In genomic region chr3:184359610-184360009, GRCh38 we compare ENCODE assay signal across 16 cellular contexts. TPM values are rescaled to one million over a fixed set of nuclear protein-coding genes. Genes with fewer than 3 reads are reported as not detected.
DNase-seq lines count a peak whose midpoint lies in the region; ATAC-seq, FAIRE-seq and TF ChIP-seq lines count a peak whose summit lies in the region.
"Had no signal": no experiment of that assay in that cellular context is flagged by ENCODE, and none has a peak within 500 bp of the region (broad histone marks: within the 10 kb centered on the region; RNA-seq: fewer than 3 reads in every experiment).

No MANE protein-coding gene starts in this region.

- no peak for DNase-seq in activated naive CD4-positive, alpha-beta T cell treated with anti-CD3 and anti-CD28 coated beads, Interleukin-2, amount 10 ng/mL, durations not matched to agents 7 days and 5 days
- no peak for DNase-seq in activated naive CD4-positive, alpha-beta T cell treated with anti-CD3 and anti-CD28 coated beads, Interleukin-2, amount 50 U/mL, for 16 hours
- DNase-seq in body of pancreas (peak; percentile 43 to 52 (median 50)), HepG2 (ENCODE audit: low spot score) (no peak), chondrocyte (ENCODE audit: low spot score) (no peak), left ventricle myocardium superior (no peak)
- DNase-seq in stimulated activated CD4-positive, alpha-beta T cell treated with anti-CD3 and anti-CD28 coated beads, Interleukin-4, amount 100 ng/mL, for 1 hour, result no peak
- DNase-seq: DMS 273 treated with DMSO at 0.1 percent for 48 hours, heart right ventricle, MG63, upper lobe of right lung had no signal

- no peaks in the 10 kb centered on the region for H3K9me3 Mint-ChIP-seq in activated naive CD4-positive, alpha-beta T cell treated with anti-CD3 and anti-CD28 coated beads, Interleukin-2, amount 10 ng/mL, durations not matched to agents 7 days and 5 days
- H3K9me3 Mint-ChIP-seq in chondrocyte (ENCODE audit: low read depth), result no peaks in the 10 kb centered on the region

- H3K9me3 ChIP-seq in body of pancreas, result no peaks in the 10 kb centered on the region
- H3K9me3 ChIP-seq in HepG2 (ENCODE audit: low read length), result no peaks in the 10 kb centered on the region
- H3K9me3 ChIP-seq: heart right ventricle, MG63, prostate gland, upper lobe of right lung had no signal

- TF ChIP-seq EP300 in HepG2 (IDR thresholded peaks at IDR 0.05; ENCODE audit: low read depth in 2 of 2, low read length in 2 of 2) (no peak), HepG2 (CRISPR knock-in tag; IDR thresholded peaks at IDR 0.05; ENCODE audit: borderline replicate concordance) (no peak)

- H3K36me3 ChIP-seq in body of pancreas (replicated peaks in 1 of 2; ENCODE audit: insufficient read depth in 1 of 2, low read depth in 2 of 2) (no peaks in the 10 kb centered on the region), HepG2 (replicated peaks in 1 of 2; ENCODE audit: control insufficient read depth in 1 of 2, insufficient read depth in 2 of 2, low read length in 2 of 2) (peaks cover 8 to 36% of the 10 kb centered on the region in 2 experiments; a peak in 4 of 5 replicates)
- H3K36me3 ChIP-seq: upper lobe of right lung had no signal

- peaks cover 25% of the 10 kb centered on the region for H3K79me2 ChIP-seq in HepG2 (ENCODE audit: insufficient read depth, low read length)

- no TSS peak for BruUV-seq in HepG2 (replicated peaks; lab: Mats Ljungman, UMichigan)

- H4K20me1 ChIP-seq in HepG2 (ENCODE audit: insufficient read depth, low read length), result 0 out of 2 replicates have a peak, but pooled peaks cover 5% of the 10 kb centered on the region

- CTCF ChIA-PET in activated naive CD4-positive, alpha-beta T cell treated with anti-CD3 and anti-CD28 coated beads, Interleukin-2, amount 10 ng/mL, durations not matched to agents 7 days and 5 days (lab: Charles Lee), result no interaction called here
- CTCF ChIA-PET in HepG2 (lab: Yijun Ruan, JAX; ENCODE audit: low intra/inter-chr PET ratio, low total read pairs), result no interaction called here

- POLR2A ChIA-PET in HepG2 (lab: Yijun Ruan, JAX), result interaction anchor here (0.7 to 1.6 kb wide), 2 partner anchors 9 to 14 kb away, joined by 3 to 6 read pairs; no protein-coding TSS in a partner anchor

- intact Hi-C loops in body of pancreas (cut with DNase I), result no loop called here
- intact Hi-C loops in HepG2 (cut with micrococcal nuclease; ENCODE audit: unreplicated experiment), result no loop called here
- intact Hi-C loops in left ventricle myocardium superior (cut with micrococcal nuclease), result no loop called here

- H3K4me2 ChIP-seq in HepG2 (ENCODE audit: low read depth, low read length), result no peak overlapping the region

- no peak overlapping the region for H2AFZ ChIP-seq in HepG2 (ENCODE audit: low read length)

- FAIRE-seq in HepG2 (lab: Jason Lieb, UNC), result no peak

- H3K36me3 Mint-ChIP-seq in activated naive CD4-positive, alpha-beta T cell treated with anti-CD3 and anti-CD28 coated beads, Interleukin-2, amount 10 ng/mL, durations not matched to agents 7 days and 5 days, result peaks cover 8% of the 10 kb centered on the region
- H3K36me3 Mint-ChIP-seq in chondrocyte (ENCODE audit: low read depth), result peaks cover 7% of the 10 kb centered on the region

- H3K9ac ChIP-seq in HepG2 (ENCODE audit: insufficient read depth, low read depth, low read length), result no peak overlapping the region

- WGBS in body of pancreas, 2 donors, result 63 to 69% methylated on average over 9 of the region's 9 CpGs
- WGBS in HepG2 (ENCODE audit: low lambda C conversion rate), result 81% methylated on average over 9 of the region's 9 CpGs

- no peak overlapping the region for H3K27ac Mint-ChIP-seq in activated naive CD4-positive, alpha-beta T cell treated with anti-CD3 and anti-CD28 coated beads, Interleukin-2, amount 10 ng/mL, durations not matched to agents 7 days and 5 days
- H3K27ac Mint-ChIP-seq in chondrocyte (ENCODE audit: unreplicated experiment), result no peak overlapping the region

- in situ Hi-C loops in HepG2 (cut with HindIII; ENCODE audit: extremely low pct_ligation_motif_present, low pct_unique_long_range_greater_than_20kb), result no loop called here

- peaks cover 19% of the 10 kb centered on the region for H3K4me1 Mint-ChIP-seq in activated naive CD4-positive, alpha-beta T cell treated with anti-CD3 and anti-CD28 coated beads, Interleukin-2, amount 10 ng/mL, durations not matched to agents 7 days and 5 days
- peaks cover 20% of the 10 kb centered on the region for H3K4me1 Mint-ChIP-seq in chondrocyte (ENCODE audit: low read depth)

- H3K27me3 Mint-ChIP-seq in activated naive CD4-positive, alpha-beta T cell treated with anti-CD3 and anti-CD28 coated beads, Interleukin-2, amount 10 ng/mL, durations not matched to agents 7 days and 5 days, result peaks cover 29% of the 10 kb centered on the region
- H3K27me3 Mint-ChIP-seq in chondrocyte (ENCODE audit: low read depth), result no peaks in the 10 kb centered on the region

- H3K27ac ChIP-seq in body of pancreas (peak overlapping the region in 3 of 4 donors; percentile 95 to 97 (median 96)), HepG2 (ENCODE audit: extremely low read length, insufficient read depth, low read length) (no peak overlapping the region), temporal lobe (ENCODE audit: low read depth, low read length) (peak overlapping the region; percentile 58)
- H3K27ac ChIP-seq: heart right ventricle, prostate gland, upper lobe of right lung had no signal

- H3K27me3 ChIP-seq in body of pancreas (no peaks in the 10 kb centered on the region), HepG2 (ENCODE audit: control insufficient read depth in 1 of 2, insufficient read depth in 2 of 2, low read length in 2 of 2) (no peaks in the 10 kb centered on the region; a peak in 1 of 5 replicates)
- H3K27me3 ChIP-seq: heart right ventricle, MG63, upper lobe of right lung had no signal

- no peak for TF ChIP-seq POLR2A in body of pancreas (IDR thresholded peaks at IDR 0.05)
- TF ChIP-seq POLR2A in HepG2 (IDR thresholded peaks at IDR 0.05; ENCODE audit: insufficient read depth in 1 of 2, low read depth in 2 of 2, low read length in 2 of 2), result no peak

- TF ChIP-seq CTCF in body of pancreas (IDR thresholded peaks at IDR 0.05) (no peak), HepG2 (CRISPR knock-in tag; IDR thresholded peaks at IDR 0.05) (no peak), chondrocyte (IDR thresholded peaks at IDR 0.05) (no peak)

- H3K4me1 ChIP-seq in body of pancreas, result peaks cover 31% of the 10 kb centered on the region
- peaks cover 30% of the 10 kb centered on the region for H3K4me1 ChIP-seq in HepG2 (ENCODE audit: insufficient read depth, low read length)

- no peak for TF ChIP-seq RAD21 in HepG2 (CRISPR knock-in tag; IDR thresholded peaks at IDR 0.05)

- no peak overlapping the region for H3K4me3 ChIP-seq in body of pancreas
- H3K4me3 ChIP-seq in HepG2 (replicated peaks in 1 of 3; ENCODE audit: insufficient read depth in 1 of 3, low read depth in 2 of 3, low read length in 3 of 3), result no peak overlapping the region
- H3K4me3 ChIP-seq: heart right ventricle, lung, MG63, prostate gland, upper lobe of right lung had no signal

- ATAC-seq in body of pancreas (no peak), HepG2 (no peak), left ventricle myocardium superior (no peak)
- ATAC-seq: heart right ventricle, upper lobe of right lung had no signal

- peak overlapping the region; percentile 71 for H3K4me3 Mint-ChIP-seq in activated naive CD4-positive, alpha-beta T cell treated with anti-CD3 and anti-CD28 coated beads, Interleukin-2, amount 10 ng/mL, durations not matched to agents 7 days and 5 days
- H3K4me3 Mint-ChIP-seq in chondrocyte (ENCODE audit: unreplicated experiment), result no peak overlapping the region

RNA-seq across cellular contexts. Expression of gene CLCN2, which starts 1.8 kb away (rescaled TPM):
- 10 to 100 TPM in 1 of 2 donors, 1 to 10 TPM in 1; 7.5 to 12.2 TPM for total RNA-seq in body of pancreas
- 5.2 and 13.5 TPM in 2 replicates for total RNA-seq in HepG2 (2016; rRNA removed; fragmentation: Illumina TruSeq; extraction: Trizol)
- 6.6 and 7.6 TPM in 2 replicates for total RNA-seq in HepG2 (2016; cell fraction: cytosol; rRNA removed; fragmentation: Illumina TruSeq; extraction: Trizol; ENCODE audit: low read depth)
- 3.5 and 14.3 TPM in 2 replicates for total RNA-seq in HepG2 (2016; cell fraction: insoluble cytoplasmic fraction; rRNA removed; fragmentation: Illumina TruSeq; extraction: Trizol)
- 5.6 and 6.9 TPM in 2 replicates for total RNA-seq in HepG2 (2016; cell fraction: membrane; rRNA removed; fragmentation: Illumina TruSeq; extraction: Trizol)
- total RNA-seq in HepG2 (2016; cell fraction: nucleus; rRNA removed; fragmentation: Illumina TruSeq; extraction: Trizol), result 19.4 and 22.0 TPM in 2 replicates
- polyA plus RNA-seq in HepG2 (2011; rRNA removed), result 11.4 and 14.3 TPM in 2 replicates
- 5.5 and 6.4 TPM in 2 replicates for polyA plus RNA-seq in HepG2 (2011; cell fraction: cytosol; rRNA removed)
- polyA plus RNA-seq in HepG2 (2011; cell fraction: nucleus; rRNA removed), result 41.8 and 47.0 TPM in 2 replicates
- polyA plus RNA-seq in HepG2 (2012), result 5.4 and 6.1 TPM in 2 replicates
- 2.0 and 2.6 TPM in 2 replicates for polyA plus RNA-seq in HepG2 (2016; cell fraction: cytosol; fragmentation: Illumina TruSeq; extraction: Trizol; ENCODE audit: low read depth)
- polyA plus RNA-seq in HepG2 (2016; cell fraction: insoluble cytoplasmic fraction; fragmentation: Illumina TruSeq; extraction: Trizol; ENCODE audit: low read depth), result 4.8 and 5.5 TPM in 2 replicates
- polyA plus RNA-seq in HepG2 (2016; cell fraction: membrane; fragmentation: Illumina TruSeq; extraction: Trizol; ENCODE audit: low read depth), result 3.7 and 4.4 TPM in 2 replicates
- polyA plus RNA-seq in HepG2 (2016; cell fraction: nucleus; fragmentation: Illumina TruSeq; extraction: Trizol; ENCODE audit: insufficient read depth, low read depth), result 50.3 and 58.1 TPM in 2 replicates
- polyA minus RNA-seq in HepG2 (2011; rRNA and poly(A)+ RNA removed; ENCODE audit: low replicate concordance), result 29.7 and 47.2 TPM in 2 replicates
- 5.3 and 6.0 TPM in 2 replicates for polyA minus RNA-seq in HepG2 (2011; cell fraction: cytosol; rRNA and poly(A)+ RNA removed)
- 26.4 and 31.7 TPM in 2 replicates for polyA minus RNA-seq in HepG2 (2011; cell fraction: nucleus; rRNA and poly(A)+ RNA removed)
- 6.1 TPM for total RNA-seq in temporal lobe
- 3.1 to 6.5 TPM (median 3.1 TPM) in 3 replicates for total RNA-seq in chondrocyte
- 3.6 TPM for total RNA-seq in left ventricle myocardium superior

RNA-seq across cellular contexts. Expression of gene POLR2H, which starts 1.9 kb away (rescaled TPM):
- total RNA-seq in body of pancreas (100 to 1,000 TPM in 1 of 2 donors, 10 to 100 TPM in 1; 32.4 to 137 TPM), HepG2 (2016; rRNA removed; fragmentation: Illumina TruSeq; extraction: Trizol) (109 and 118 TPM in 2 replicates), temporal lobe (27.3 TPM), chondrocyte (49.8 to 71.0 TPM (median 50.4 TPM) in 3 replicates), left ventricle myocardium superior (26.0 TPM)
- 85.0 and 90.2 TPM in 2 replicates for total RNA-seq in HepG2 (2016; cell fraction: cytosol; rRNA removed; fragmentation: Illumina TruSeq; extraction: Trizol; ENCODE audit: low read depth)
- 113 and 114 TPM in 2 replicates for total RNA-seq in HepG2 (2016; cell fraction: insoluble cytoplasmic fraction; rRNA removed; fragmentation: Illumina TruSeq; extraction: Trizol)
- 110 and 111 TPM in 2 replicates for total RNA-seq in HepG2 (2016; cell fraction: membrane; rRNA removed; fragmentation: Illumina TruSeq; extraction: Trizol)
- 97.2 and 98.4 TPM in 2 replicates for total RNA-seq in HepG2 (2016; cell fraction: nucleus; rRNA removed; fragmentation: Illumina TruSeq; extraction: Trizol)
- polyA plus RNA-seq in HepG2 (2011; rRNA removed), result 165 and 194 TPM in 2 replicates
- polyA plus RNA-seq in HepG2 (2011; cell fraction: cytosol; rRNA removed), result 159 and 209 TPM in 2 replicates
- polyA plus RNA-seq in HepG2 (2011; cell fraction: nucleus; rRNA removed), result 292 and 351 TPM in 2 replicates
- 85.4 and 92.7 TPM in 2 replicates for polyA plus RNA-seq in HepG2 (2012)
- polyA plus RNA-seq in HepG2 (2016; cell fraction: cytosol; fragmentation: Illumina TruSeq; extraction: Trizol; ENCODE audit: low read depth), result 70.3 and 83.0 TPM in 2 replicates
- 116 and 125 TPM in 2 replicates for polyA plus RNA-seq in HepG2 (2016; cell fraction: insoluble cytoplasmic fraction; fragmentation: Illumina TruSeq; extraction: Trizol; ENCODE audit: low read depth)
- polyA plus RNA-seq in HepG2 (2016; cell fraction: membrane; fragmentation: Illumina TruSeq; extraction: Trizol; ENCODE audit: low read depth), result 90.4 and 98.9 TPM in 2 replicates
- 259 and 265 TPM in 2 replicates for polyA plus RNA-seq in HepG2 (2016; cell fraction: nucleus; fragmentation: Illumina TruSeq; extraction: Trizol; ENCODE audit: insufficient read depth, low read depth)
- 73.2 and 182 TPM in 2 replicates for polyA minus RNA-seq in HepG2 (2011; rRNA and poly(A)+ RNA removed; ENCODE audit: low replicate concordance)
- 38.2 and 41.4 TPM in 2 replicates for polyA minus RNA-seq in HepG2 (2011; cell fraction: cytosol; rRNA and poly(A)+ RNA removed)
- polyA minus RNA-seq in HepG2 (2011; cell fraction: nucleus; rRNA and poly(A)+ RNA removed), result 89.4 and 96.7 TPM in 2 replicates

RNA-seq across cellular contexts. Expression of gene THPO, which starts 18.4 kb away (rescaled TPM):
- not detected for total RNA-seq in body of pancreas
- 2.8 and 2.9 TPM in 2 replicates for total RNA-seq in HepG2 (2016; rRNA removed; fragmentation: Illumina TruSeq; extraction: Trizol)
- total RNA-seq in HepG2 (2016; cell fraction: cytosol; rRNA removed; fragmentation: Illumina TruSeq; extraction: Trizol; ENCODE audit: low read depth), result 2.6 and 3.9 TPM in 2 replicates
- 2.3 and 2.8 TPM in 2 replicates for total RNA-seq in HepG2 (2016; cell fraction: insoluble cytoplasmic fraction; rRNA removed; fragmentation: Illumina TruSeq; extraction: Trizol)
- total RNA-seq in HepG2 (2016; cell fraction: membrane; rRNA removed; fragmentation: Illumina TruSeq; extraction: Trizol), result 5.2 and 5.5 TPM in 2 replicates
- 2.5 and 4.7 TPM in 2 replicates for total RNA-seq in HepG2 (2016; cell fraction: nucleus; rRNA removed; fragmentation: Illumina TruSeq; extraction: Trizol)
- polyA plus RNA-seq in HepG2 (2011; rRNA removed), result 4.7 and 4.8 TPM in 2 replicates
- 4.9 and 5.7 TPM in 2 replicates for polyA plus RNA-seq in HepG2 (2011; cell fraction: cytosol; rRNA removed)
- polyA plus RNA-seq in HepG2 (2011; cell fraction: nucleus; rRNA removed), result 7.5 and 7.9 TPM in 2 replicates
- 7.3 and 8.9 TPM in 2 replicates for polyA plus RNA-seq in HepG2 (2012)
- 7.6 and 11.0 TPM in 2 replicates for polyA plus RNA-seq in HepG2 (2016; cell fraction: cytosol; fragmentation: Illumina TruSeq; extraction: Trizol; ENCODE audit: low read depth)
- polyA plus RNA-seq in HepG2 (2016; cell fraction: insoluble cytoplasmic fraction; fragmentation: Illumina TruSeq; extraction: Trizol; ENCODE audit: low read depth), result 7.4 and 10.7 TPM in 2 replicates
- 17.1 and 18.8 TPM in 2 replicates for polyA plus RNA-seq in HepG2 (2016; cell fraction: membrane; fragmentation: Illumina TruSeq; extraction: Trizol; ENCODE audit: low read depth)
- polyA plus RNA-seq in HepG2 (2016; cell fraction: nucleus; fragmentation: Illumina TruSeq; extraction: Trizol; ENCODE audit: insufficient read depth, low read depth), result 13.0 and 14.1 TPM in 2 replicates
- polyA minus RNA-seq in HepG2 (2011; rRNA and poly(A)+ RNA removed; ENCODE audit: low replicate concordance), result 0.61 and 6.7 TPM in 2 replicates
- 3.9 and 5.5 TPM in 2 replicates for polyA minus RNA-seq in HepG2 (2011; cell fraction: cytosol; rRNA and poly(A)+ RNA removed)
- 4.0 and 4.8 TPM in 2 replicates for polyA minus RNA-seq in HepG2 (2011; cell fraction: nucleus; rRNA and poly(A)+ RNA removed)
- total RNA-seq in temporal lobe, result under 0.01 TPM
- not detected in 3 replicates for total RNA-seq in chondrocyte
- 0.37 TPM for total RNA-seq in left ventricle myocardium superior
- total RNA-seq: bronchial epithelial cell, OCI-LY7, prostate gland had no signal

RNA-seq across cellular contexts. Expression of gene CHRD, which starts 20.2 kb away (rescaled TPM):
- 10 to 100 TPM; 47.2 to 50.4 TPM for total RNA-seq in body of pancreas
- 3.4 and 22.2 TPM in 2 replicates for total RNA-seq in HepG2 (2016; rRNA removed; fragmentation: Illumina TruSeq; extraction: Trizol)
- total RNA-seq in HepG2 (2016; cell fraction: cytosol; rRNA removed; fragmentation: Illumina TruSeq; extraction: Trizol; ENCODE audit: low read depth), result 16.0 and 17.2 TPM in 2 replicates
- total RNA-seq in HepG2 (2016; cell fraction: insoluble cytoplasmic fraction; rRNA removed; fragmentation: Illumina TruSeq; extraction: Trizol), result 2.6 and 23.2 TPM in 2 replicates
- total RNA-seq in HepG2 (2016; cell fraction: membrane; rRNA removed; fragmentation: Illumina TruSeq; extraction: Trizol), result 2.9 and 4.1 TPM in 2 replicates
- total RNA-seq in HepG2 (2016; cell fraction: nucleus; rRNA removed; fragmentation: Illumina TruSeq; extraction: Trizol), result 31.4 and 33.6 TPM in 2 replicates
- polyA plus RNA-seq in HepG2 (2011; rRNA removed), result 35.2 and 59.2 TPM in 2 replicates
- polyA plus RNA-seq in HepG2 (2011; cell fraction: cytosol; rRNA removed), result 5.2 and 6.9 TPM in 2 replicates
- polyA plus RNA-seq in HepG2 (2011; cell fraction: nucleus; rRNA removed), result 977 and 1,005 TPM in 2 replicates
- 28.8 and 40.2 TPM in 2 replicates for polyA plus RNA-seq in HepG2 (2012)
- polyA plus RNA-seq in HepG2 (2016; cell fraction: cytosol; fragmentation: Illumina TruSeq; extraction: Trizol; ENCODE audit: low read depth), result 0.42 and 0.59 TPM in 2 replicates
- 2.7 and 3.7 TPM in 2 replicates for polyA plus RNA-seq in HepG2 (2016; cell fraction: insoluble cytoplasmic fraction; fragmentation: Illumina TruSeq; extraction: Trizol; ENCODE audit: low read depth)
- polyA plus RNA-seq in HepG2 (2016; cell fraction: membrane; fragmentation: Illumina TruSeq; extraction: Trizol; ENCODE audit: low read depth), result 1.1 and 1.5 TPM in 2 replicates
- polyA plus RNA-seq in HepG2 (2016; cell fraction: nucleus; fragmentation: Illumina TruSeq; extraction: Trizol; ENCODE audit: insufficient read depth, low read depth), result 155 and 159 TPM in 2 replicates
- polyA minus RNA-seq in HepG2 (2011; rRNA and poly(A)+ RNA removed; ENCODE audit: low replicate concordance), result 1.3 and 22.4 TPM in 2 replicates
- polyA minus RNA-seq in HepG2 (2011; cell fraction: cytosol; rRNA and poly(A)+ RNA removed), result 3.4 and 5.3 TPM in 2 replicates
- polyA minus RNA-seq in HepG2 (2011; cell fraction: nucleus; rRNA and poly(A)+ RNA removed), result 74.3 and 78.8 TPM in 2 replicates
- 8.6 TPM for total RNA-seq in temporal lobe
- 1.4 to 4.7 TPM (median 1.5 TPM) in 3 replicates for total RNA-seq in chondrocyte
- total RNA-seq in left ventricle myocardium superior, result 4.6 TPM
- total RNA-seq: bronchial epithelial cell had no signal

RNA-seq across cellular contexts. Expression of gene FAM131A, which starts 22.2 kb away (rescaled TPM):
- total RNA-seq in body of pancreas (10 to 100 TPM; 11.5 to 13.5 TPM), HepG2 (2016; rRNA removed; fragmentation: Illumina TruSeq; extraction: Trizol) (7.4 and 9.3 TPM in 2 replicates), temporal lobe (40.1 TPM), chondrocyte (13.4 to 15.3 TPM (median 13.4 TPM) in 3 replicates), left ventricle myocardium superior (41.0 TPM)
- total RNA-seq in HepG2 (2016; cell fraction: cytosol; rRNA removed; fragmentation: Illumina TruSeq; extraction: Trizol; ENCODE audit: low read depth), result 2.3 and 2.5 TPM in 2 replicates
- total RNA-seq in HepG2 (2016; cell fraction: insoluble cytoplasmic fraction; rRNA removed; fragmentation: Illumina TruSeq; extraction: Trizol), result 4.8 and 8.7 TPM in 2 replicates
- total RNA-seq in HepG2 (2016; cell fraction: membrane; rRNA removed; fragmentation: Illumina TruSeq; extraction: Trizol), result 7.8 and 8.3 TPM in 2 replicates
- total RNA-seq in HepG2 (2016; cell fraction: nucleus; rRNA removed; fragmentation: Illumina TruSeq; extraction: Trizol), result 4.4 and 6.5 TPM in 2 replicates
- 9.2 and 14.1 TPM in 2 replicates for polyA plus RNA-seq in HepG2 (2011; rRNA removed)
- polyA plus RNA-seq in HepG2 (2011; cell fraction: cytosol; rRNA removed), result 11.9 and 16.8 TPM in 2 replicates
- polyA plus RNA-seq in HepG2 (2011; cell fraction: nucleus; rRNA removed), result 23.9 and 25.8 TPM in 2 replicates
- 5.8 and 9.8 TPM in 2 replicates for polyA plus RNA-seq in HepG2 (2012)
- polyA plus RNA-seq in HepG2 (2016; cell fraction: cytosol; fragmentation: Illumina TruSeq; extraction: Trizol; ENCODE audit: low read depth), result 2.3 and 3.2 TPM in 2 replicates
- polyA plus RNA-seq in HepG2 (2016; cell fraction: insoluble cytoplasmic fraction; fragmentation: Illumina TruSeq; extraction: Trizol; ENCODE audit: low read depth), result 5.3 and 7.8 TPM in 2 replicates
- polyA plus RNA-seq in HepG2 (2016; cell fraction: membrane; fragmentation: Illumina TruSeq; extraction: Trizol; ENCODE audit: low read depth), result 5.7 and 5.8 TPM in 2 replicates
- 12.3 and 13.4 TPM in 2 replicates for polyA plus RNA-seq in HepG2 (2016; cell fraction: nucleus; fragmentation: Illumina TruSeq; extraction: Trizol; ENCODE audit: insufficient read depth, low read depth)
- 22.1 and 24.2 TPM in 2 replicates for polyA minus RNA-seq in HepG2 (2011; rRNA and poly(A)+ RNA removed; ENCODE audit: low replicate concordance)
- 7.0 and 7.3 TPM in 2 replicates for polyA minus RNA-seq in HepG2 (2011; cell fraction: cytosol; rRNA and poly(A)+ RNA removed)
- polyA minus RNA-seq in HepG2 (2011; cell fraction: nucleus; rRNA and poly(A)+ RNA removed), result 7.0 and 9.2 TPM in 2 replicates

Comparison
In these comparisons a context has a peak if more than half of its experiments do, and no peak if none do; other contexts are left out.
1. DNase-seq: peak in body of pancreas (4 of 4); none in activated naive CD4-positive, alpha-beta T cell treated with anti-CD3 and anti-CD28 coated beads, Interleukin-2, amount 10 ng/mL, durations not matched to agents 7 days and 5 days (single experiment), activated naive CD4-positive, alpha-beta T cell treated with anti-CD3 and anti-CD28 coated beads, Interleukin-2, amount 50 U/mL, for 16 hours (single experiment), HepG2 (single experiment), chondrocyte (single experiment), stimulated activated CD4-positive, alpha-beta T cell treated with anti-CD3 and anti-CD28 coated beads, Interleukin-4, amount 100 ng/mL, for 1 hour (single experiment) and left ventricle myocardium superior (single experiment).